Comparison of ENCODE assay signal across 27 cellular contexts in the genomic region with DNA sequence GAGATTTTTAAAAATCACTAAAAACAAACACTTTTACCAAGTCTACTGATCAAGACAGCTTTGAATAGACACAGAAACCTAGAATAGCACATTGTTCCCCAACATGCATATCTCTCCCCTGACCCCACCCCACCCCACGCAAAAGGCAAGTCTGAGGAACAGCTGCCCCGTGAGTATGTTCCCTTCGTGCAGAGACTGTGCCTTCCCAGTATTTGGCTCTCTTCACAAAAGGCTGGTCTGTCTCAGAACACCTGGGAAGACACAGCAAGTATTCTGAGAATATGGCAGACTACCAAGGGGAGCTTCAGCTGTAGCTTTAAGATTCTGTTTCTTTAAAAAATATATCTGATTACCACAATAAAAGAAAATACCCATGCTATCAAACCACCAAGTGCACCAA.
A peak's percentile ranks its signal among the peaks of the same experiment; 100 is the strongest.
DNase-seq lines count a peak whose midpoint lies in the region; ATAC-seq and TF ChIP-seq lines count a peak whose summit lies in the region.
"Had no signal": no experiment of that assay in that cellular context is flagged by ENCODE, and none has a peak within 500 bp of the region (broad histone marks: within the 10 kb centered on the region; RNA-seq: fewer than 3 reads in every experiment).

No MANE protein-coding gene starts in this region.

- H3K9ac ChIP-seq in BLaER1, result no peak overlapping the region
- H3K9ac ChIP-seq in BLaER1 treated with 17β-estradiol and CSF1 and Interleukin-3, amounts not matched to agents 10 nM and 100 nM, result no peak overlapping the region
- H3K9ac ChIP-seq: KMS-11, neural progenitor cell, parathyroid adenoma had no signal

- CTCF ChIA-PET in activated CD8-positive, alpha-beta T cell treated with anti-CD3 and anti-CD28 coated beads, Interleukin-2, amount 10 ng/mL, durations not matched to agents 7 days and 5 days (lab: Charles Lee), result no interaction called here

- TF ChIP-seq POLR2A in Peyer's patch (IDR thresholded peaks at IDR 0.05), result no peak

- H3K4me1 ChIP-seq in BLaER1 (peaks cover 68% of the 10 kb centered on the region), Peyer's patch (peaks cover 0 to 5% (median under 1%) of the 10 kb centered on the region in 4 donors)
- peaks cover 38 to 65% (median 57%) of the 10 kb centered on the region in 10 experiments for H3K4me1 ChIP-seq in BLaER1 treated with 17β-estradiol and CSF1 and Interleukin-3, amounts not matched to agents 10 nM and 100 nM
- H3K4me1 ChIP-seq: neural progenitor cell, parathyroid adenoma had no signal

- POLR2A ChIA-PET in activated CD8-positive, alpha-beta T cell treated with anti-CD3 and anti-CD28 coated beads, Interleukin-2, amount 10 ng/mL, durations not matched to agents 7 days and 5 days (lab: Charles Lee), result no interaction called here

- H3K9me3 ChIP-seq in BLaER1 (peaks cover 31% of the 10 kb centered on the region; the same call in 1 of the 2 replicates), KOPT-K1 (ENCODE audit: insufficient read depth, low read length, poor library complexity, severe bottlenecking) (no peaks in the 10 kb centered on the region), Peyer's patch (no peaks in the 10 kb centered on the region)
- H3K9me3 ChIP-seq in BLaER1 treated with 17β-estradiol and CSF1 and Interleukin-3, amounts not matched to agents 10 nM and 100 nM (replicated peaks in 1 of 11), result peaks cover 26 to 43% (median 33%) of the 10 kb centered on the region in 11 experiments
- H3K9me3 ChIP-seq: thoracic aorta had no signal

- H3K27me3 ChIP-seq in BLaER1, result no peaks in the 10 kb centered on the region
- H3K27me3 ChIP-seq in BLaER1 treated with 17β-estradiol and CSF1 and Interleukin-3, amounts not matched to agents 10 nM and 100 nM, result no peaks in the 10 kb centered on the region
- H3K27me3 ChIP-seq in Peyer's patch, result no peaks in the 10 kb centered on the region
- H3K27me3 ChIP-seq: cardiac muscle cell, neural progenitor cell had no signal

- no peaks in the 10 kb centered on the region for H4K20me1 ChIP-seq in BLaER1
- peaks cover 0 to 22% (median 6%) of the 10 kb centered on the region in 11 experiments; a peak in 8 of 22 replicates for H4K20me1 ChIP-seq in BLaER1 treated with 17β-estradiol and CSF1 and Interleukin-3, amounts not matched to agents 10 nM and 100 nM

- H3K4me1 Mint-ChIP-seq in activated CD8-positive, alpha-beta T cell treated with anti-CD3 and anti-CD28 coated beads, Interleukin-2, amount 10 ng/mL, durations not matched to agents 7 days and 5 days (ENCODE audit: low read depth), result peaks cover 69% of the 10 kb centered on the region
- H3K4me1 Mint-ChIP-seq: neural progenitor cell had no signal

- peaks cover 34% of the 10 kb centered on the region for H3K36me3 Mint-ChIP-seq in activated CD8-positive, alpha-beta T cell treated with anti-CD3 and anti-CD28 coated beads, Interleukin-2, amount 10 ng/mL, durations not matched to agents 7 days and 5 days (ENCODE audit: low read depth)
- H3K36me3 Mint-ChIP-seq: neural progenitor cell had no signal

- H3K36me3 ChIP-seq in BLaER1, result no peaks in the 10 kb centered on the region; the same call in 1 of the 2 replicates
- peaks cover 5 to 24% (median 15%) of the 10 kb centered on the region in 11 experiments; a peak in 12 of 22 replicates for H3K36me3 ChIP-seq in BLaER1 treated with 17β-estradiol and CSF1 and Interleukin-3, amounts not matched to agents 10 nM and 100 nM
- H3K36me3 ChIP-seq in KOPT-K1 (ENCODE audit: insufficient read depth, low read length), result no peaks in the 10 kb centered on the region
- no peaks in the 10 kb centered on the region for H3K36me3 ChIP-seq in Peyer's patch
- H3K36me3 ChIP-seq: cardiac muscle cell, neural progenitor cell, thoracic aorta had no signal

- H3K4me3 ChIP-seq in BLaER1 (0 out of 2 replicates have a peak overlapping the region, but pooled peaks have one; percentile 35), Peyer's patch (no peak overlapping the region)
- no peak overlapping the region for H3K4me3 ChIP-seq in BLaER1 treated with 17β-estradiol and CSF1 and Interleukin-3, amounts not matched to agents 10 nM and 100 nM
- H3K4me3 ChIP-seq: cardiac muscle cell, neural progenitor cell, skin epidermis, thoracic aorta had no signal

- H3K27ac Mint-ChIP-seq in activated CD8-positive, alpha-beta T cell treated with anti-CD3 and anti-CD28 coated beads, Interleukin-2, amount 10 ng/mL, durations not matched to agents 7 days and 5 days, result peak overlapping the region; percentile 48
- H3K27ac Mint-ChIP-seq: neural progenitor cell had no signal

- no peak for ATAC-seq in activated CD8-positive, alpha-beta T cell treated with anti-CD3 and anti-CD28 coated beads, Interleukin-2, amount 10 ng/mL, durations not matched to agents 7 days and 5 days
- ATAC-seq in HG02588 (IDR thresholded peaks at IDR 0.05; ENCODE audit: unreplicated experiment), result no peak
- ATAC-seq: left colon; PC-3; Right ventricle myocardium inferior; SK-N-SH treated with all-trans-retinoic acid at 6 μM for 48 hours; stimulated activated naive CD8-positive, alpha-beta T cell treated with anti-CD3 and anti-CD28 coated beads, Interleukin-15, Interleukin-2, amounts not matched to agents 100 U/mL and 50 U/mL, for 24 hours had no signal

- DNase-seq in activated CD8-positive, alpha-beta T cell treated with anti-CD3 and anti-CD28 coated beads, Interleukin-2, amount 10 ng/mL, durations not matched to agents 7 days and 5 days, result no peak
- DNase-seq in Peyer's patch, result no peak
- DNase-seq in stimulated activated naive CD4-positive, alpha-beta T cell treated with Interleukin-2 at 50 U/mL for 16 hours (lab: John Stamatoyannopoulos, UW), result no peak
- no peak for DNase-seq in cerebellar cortex (ENCODE audit: low spot score)
- DNase-seq: activated CD4-positive, alpha-beta T cell treated with anti-CD3 and anti-CD28 coated beads for 4 hours; cortex of kidney; erythroblast; left colon; NCI-H1417; NCI-H2029 treated with DMSO at 0.1 percent for 48 hours; NCI-H524; PC-3; stimulated activated naive CD8-positive, alpha-beta T cell treated with anti-CD3 and anti-CD28 coated beads, Interleukin-15, Interleukin-2, amounts not matched to agents 100 U/mL and 50 U/mL, for 24 hours; T-helper 9 cell had no signal

- H3K27me3 Mint-ChIP-seq in activated CD8-positive, alpha-beta T cell treated with anti-CD3 and anti-CD28 coated beads, Interleukin-2, amount 10 ng/mL, durations not matched to agents 7 days and 5 days (ENCODE audit: low read depth), result no peaks in the 10 kb centered on the region

- H3K4me2 ChIP-seq in BLaER1, result peak overlapping the region; percentile 77
- peak overlapping the region in 9 of 11 experiments; percentile 12 to 79 (median 68); a peak in 15 of 22 replicates for H3K4me2 ChIP-seq in BLaER1 treated with 17β-estradiol and CSF1 and Interleukin-3, amounts not matched to agents 10 nM and 100 nM
- H3K4me2 ChIP-seq: KMS-11, neural progenitor cell had no signal

- TF ChIP-seq CTCF in Peyer's patch (IDR thresholded peaks at IDR 0.05), result no peak

- H3K27ac ChIP-seq in BLaER1 (peak overlapping the region; percentile 28; the same call in 1 of the 2 replicates), KOPT-K1 (ENCODE audit: low read depth, low read length, poor library complexity, severe bottlenecking) (peak overlapping the region; percentile 99), Peyer's patch (no peak overlapping the region)
- H3K27ac ChIP-seq in BLaER1 treated with 17β-estradiol and CSF1 and Interleukin-3, amounts not matched to agents 10 nM and 100 nM, result peak overlapping the region in 2 of 11 experiments; percentile 3 to 33; a peak in 1 of 22 replicates
- H3K27ac ChIP-seq: C4-2B, cardiac muscle cell, KMS-11, neural progenitor cell, parathyroid adenoma, skin epidermis, thoracic aorta had no signal

- peaks cover 5% of the 10 kb centered on the region for H3K9me3 Mint-ChIP-seq in activated CD8-positive, alpha-beta T cell treated with anti-CD3 and anti-CD28 coated beads, Interleukin-2, amount 10 ng/mL, durations not matched to agents 7 days and 5 days (ENCODE audit: insufficient read depth)

- no peak overlapping the region for H3K4me3 Mint-ChIP-seq in activated CD8-positive, alpha-beta T cell treated with anti-CD3 and anti-CD28 coated beads, Interleukin-2, amount 10 ng/mL, durations not matched to agents 7 days and 5 days
- H3K4me3 Mint-ChIP-seq: neural progenitor cell had no signal

Comparison
In these comparisons a context has a peak if more than half of its experiments do, and no peak if none do; other contexts are left out.
1. H3K27ac ChIP-seq: peak in BLaER1 (single experiment) and KOPT-K1 (single experiment); none in Peyer's patch (0 of 4).